ENCODE assay signal across 1 cellular context in the genomic region with DNA sequence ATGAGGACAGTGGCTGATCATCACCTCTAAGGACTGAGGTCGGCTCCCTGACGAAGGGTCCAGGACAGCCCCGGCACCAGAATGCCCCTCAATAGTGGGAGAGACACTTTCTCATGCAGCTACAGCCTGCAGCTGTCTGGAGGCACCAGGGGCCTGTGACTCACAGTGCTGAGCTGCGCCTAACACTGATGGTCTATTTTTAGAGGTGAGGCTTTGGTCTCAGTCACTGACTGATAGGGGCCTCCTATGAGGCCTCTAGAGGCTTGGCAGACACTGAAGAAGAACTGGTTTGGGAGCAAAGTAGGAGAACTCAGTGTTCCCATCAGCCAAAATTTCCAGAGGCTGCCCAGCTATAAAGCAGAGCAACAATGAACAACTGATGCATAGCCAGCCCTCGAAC.
TF ChIP-seq lines count a peak whose summit lies in the region.

No MANE protein-coding gene starts in this region.

TF ChIP-seq in HCT116, 20 proteins besides CTCF, POLR2A, EP300 and RAD21 (continued from another document):
- TF ChIP-seq ZBTB33 (IDR thresholded peaks at IDR 0.05; ENCODE audit: extremely low read depth, insufficient replicate concordance, low read length) (no peak), ZFX (IDR thresholded peaks at IDR 0.05) (no peak), CBX3 (IDR thresholded peaks at IDR 0.05; ENCODE audit: low read depth) (no peak), CEBPB (IDR thresholded peaks at IDR 0.05; ENCODE audit: low read depth) (no peak), POLR2AphosphoS5 (IDR thresholded peaks at IDR 0.05; ENCODE audit: low read depth, low read length) (no peak), EGR1 (IDR thresholded peaks at IDR 0.05; ENCODE audit: low read depth) (no peak)
